In the genomic region with DNA sequence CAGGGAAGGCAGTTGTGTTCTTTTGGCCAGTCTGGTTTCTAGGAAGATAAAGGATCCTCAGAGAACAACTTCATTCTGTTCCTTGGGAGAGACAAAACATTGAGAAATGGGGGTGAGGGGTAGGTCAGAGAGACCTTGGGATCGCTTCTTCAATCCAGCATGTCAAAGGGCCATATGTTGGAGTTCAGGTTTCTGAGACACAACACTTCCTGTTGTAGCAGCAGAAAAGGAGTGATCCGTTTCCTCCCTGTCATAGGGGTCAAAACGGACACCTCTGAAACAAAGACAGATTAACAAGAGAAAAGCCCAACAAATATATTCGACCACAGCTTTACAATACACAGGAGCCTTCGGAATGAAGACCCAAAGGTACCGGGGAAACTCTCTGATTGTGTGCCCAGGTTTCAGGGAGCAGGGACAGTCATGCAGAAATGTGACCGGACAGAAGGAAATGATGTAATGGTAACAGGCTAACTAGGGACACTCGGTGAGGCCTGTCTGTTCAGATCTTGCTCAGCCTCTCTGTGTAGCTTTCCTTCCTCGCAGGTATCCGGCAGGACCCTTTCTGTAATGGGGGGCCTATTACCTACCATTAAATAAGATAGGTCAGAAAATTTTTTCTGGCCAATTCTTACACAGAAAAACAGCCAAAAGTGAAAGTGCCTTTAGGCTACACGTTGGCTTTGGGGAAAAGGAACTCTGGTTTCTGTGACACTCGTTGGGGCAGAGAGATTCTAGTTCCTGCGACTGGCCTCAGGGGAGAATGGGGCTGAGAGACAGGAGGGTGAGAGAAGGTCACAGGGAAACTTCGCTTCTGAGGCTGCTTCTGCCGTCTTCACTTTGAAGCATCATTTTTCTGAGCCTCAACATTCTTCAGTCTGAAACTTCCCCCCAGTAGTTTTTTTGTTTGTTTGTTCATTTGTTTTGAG, we compare ENCODE assay signal across 7 cellular contexts.
DNase-seq lines count a peak whose midpoint lies in the region; ATAC-seq and TF ChIP-seq lines count a peak whose summit lies in the region.

No MANE protein-coding gene starts in this region.

- H3K27me3 Mint-ChIP-seq in activated CD8-positive, alpha-beta T cell treated with anti-CD3 and anti-CD28 coated beads for 36 hours = no peaks in the 10 kb centered on the region

- no peak for TF ChIP-seq POLR2A in suprapubic skin (IDR thresholded peaks at IDR 0.05)

- no peaks in the 10 kb centered on the region for H3K36me3 ChIP-seq in suprapubic skin

- ATAC-seq in GM19455 (IDR thresholded peaks at IDR 0.05; ENCODE audit: unreplicated experiment) (peak; percentile 63), HG03196 (IDR thresholded peaks at IDR 0.05; ENCODE audit: unreplicated experiment) (peak; percentile 79)
- ATAC-seq in activated CD8-positive, alpha-beta T cell treated with anti-CD3 and anti-CD28 coated beads for 36 hours = no peak

- H3K4me1 ChIP-seq in suprapubic skin = peaks cover 4% of the 10 kb centered on the region

- CTCF ChIA-PET in activated CD8-positive, alpha-beta T cell treated with anti-CD3 and anti-CD28 coated beads for 36 hours (lab: Charles Lee) = no interaction called here

- intact Hi-C loops in activated CD8-positive, alpha-beta T cell treated with anti-CD3 and anti-CD28 coated beads for 36 hours (cut with micrococcal nuclease) = no loop called here

- DNase-seq in fibroblast of peridontal ligament (ENCODE audit: extremely low read depth) (peak; percentile 16), suprapubic skin (ENCODE audit: low spot score in 2 of 2) (no peak), NCI-H146 (lab: John Stamatoyannopoulos, UW) (no peak), NCI-H526 treated with DMSO at 0.1 percent for 48 hours (lab: John Stamatoyannopoulos, UW) (no peak)
- DNase-seq in activated CD8-positive, alpha-beta T cell treated with anti-CD3 and anti-CD28 coated beads for 36 hours = no peak

- no peaks in the 10 kb centered on the region for H3K4me1 Mint-ChIP-seq in activated CD8-positive, alpha-beta T cell treated with anti-CD3 and anti-CD28 coated beads for 36 hours (ENCODE audit: low read depth)

- TF ChIP-seq CTCF in suprapubic skin (IDR thresholded peaks at IDR 0.05) = no peak
- no peak for TF ChIP-seq CTCF in activated CD8-positive, alpha-beta T cell treated with anti-CD3 and anti-CD28 coated beads for 36 hours (IDR thresholded peaks at IDR 0.05)

- H3K36me3 Mint-ChIP-seq in activated CD8-positive, alpha-beta T cell treated with anti-CD3 and anti-CD28 coated beads for 36 hours (ENCODE audit: low read depth) = no peaks in the 10 kb centered on the region

- H3K9me3 Mint-ChIP-seq in activated CD8-positive, alpha-beta T cell treated with anti-CD3 and anti-CD28 coated beads for 36 hours = no peaks in the 10 kb centered on the region

- H3K9me3 ChIP-seq in suprapubic skin = no peaks in the 10 kb centered on the region

- TF ChIP-seq EP300 in suprapubic skin (IDR thresholded peaks at IDR 0.05) = no peak

- H3K27ac Mint-ChIP-seq in activated CD8-positive, alpha-beta T cell treated with anti-CD3 and anti-CD28 coated beads for 36 hours = no peak overlapping the region

- H3K27ac ChIP-seq in suprapubic skin = peak overlapping the region; percentile 29

- H3K4me3 Mint-ChIP-seq in activated CD8-positive, alpha-beta T cell treated with anti-CD3 and anti-CD28 coated beads for 36 hours = no peak overlapping the region

- 71% methylated on average over 15 of the region's 15 CpGs for WGBS in suprapubic skin

- H3K27me3 ChIP-seq in suprapubic skin = no peaks in the 10 kb centered on the region

- POLR2A ChIA-PET in activated CD8-positive, alpha-beta T cell treated with anti-CD3 and anti-CD28 coated beads for 36 hours (lab: Charles Lee) = no interaction called here

- H3K4me3 ChIP-seq in suprapubic skin = no peak overlapping the region
